ENCODE assay signal across 9 cellular contexts in the genomic region with DNA sequence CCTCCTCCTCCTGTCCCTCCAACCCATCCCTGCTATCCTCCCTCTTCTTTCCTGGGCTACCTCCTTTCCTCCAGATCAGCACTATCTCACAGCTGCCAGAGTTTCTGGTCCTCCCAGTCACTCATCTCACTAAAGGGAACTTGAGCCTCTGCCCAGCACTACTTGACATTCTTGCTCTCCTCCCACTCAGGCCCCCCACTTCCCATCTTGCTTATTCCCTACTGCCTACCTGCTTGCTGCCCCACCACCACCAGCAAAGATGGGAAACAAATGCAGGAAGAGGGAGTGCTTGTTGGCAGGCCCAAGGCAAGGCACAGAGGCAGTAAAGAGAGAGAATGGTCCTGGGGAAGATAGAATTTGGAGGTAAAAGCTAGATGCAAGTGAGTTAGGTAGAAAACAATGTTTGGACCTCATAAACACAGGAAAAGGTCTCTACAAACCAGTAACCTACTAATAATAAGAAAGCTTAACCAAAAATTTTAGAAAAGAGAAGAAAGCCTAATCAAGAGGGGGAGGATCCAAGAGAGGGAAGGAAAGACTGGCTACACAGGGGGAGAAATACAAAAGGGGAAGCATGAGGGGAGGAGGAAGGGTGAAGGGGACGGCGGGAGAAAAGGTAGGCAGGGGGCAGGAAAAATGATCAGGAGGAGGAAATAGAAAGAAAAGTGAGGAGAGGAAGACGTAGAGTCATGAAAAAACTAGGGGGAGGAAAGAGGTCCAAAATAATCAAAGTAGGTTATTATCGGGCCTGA.
A peak's percentile ranks its signal among the peaks of the same experiment; 100 is the strongest.
DNase-seq lines count a peak whose midpoint lies in the region; ATAC-seq and TF ChIP-seq lines count a peak whose summit lies in the region.
"Had no signal": no experiment of that assay in that cellular context is flagged by ENCODE, and none has a peak within 500 bp of the region (broad histone marks: within the 10 kb centered on the region; RNA-seq: fewer than 3 reads in every experiment).

No MANE protein-coding gene starts in this region.

- no peaks in the 10 kb centered on the region for H3K27me3 Mint-ChIP-seq in effector memory CD8-positive, alpha-beta T cell

- no peaks in the 10 kb centered on the region for H3K9me3 Mint-ChIP-seq in effector memory CD8-positive, alpha-beta T cell

- no peaks in the 10 kb centered on the region for H3K36me3 Mint-ChIP-seq in effector memory CD8-positive, alpha-beta T cell (ENCODE audit: insufficient read depth)

- peaks cover 25 to 37% of the 10 kb centered on the region in 2 donors for H3K4me1 Mint-ChIP-seq in effector memory CD8-positive, alpha-beta T cell (ENCODE audit: low read depth in 2 of 2)

- no peak for TF ChIP-seq EP300 in sigmoid colon (IDR thresholded peaks at IDR 0.05)

- H3K4me1 ChIP-seq in sigmoid colon = peaks cover 0 to 53% (median 38%) of the 10 kb centered on the region in 4 donors

- WGBS in sigmoid colon, 2 donors = 70 to 78% methylated on average over 4 of the region's 4 CpGs

- H3K27me3 ChIP-seq in sigmoid colon = no peaks in the 10 kb centered on the region

- peak overlapping the region; percentile 91 to 95 for H3K4me3 Mint-ChIP-seq in effector memory CD8-positive, alpha-beta T cell

- H3K27ac ChIP-seq in sigmoid colon = peak overlapping the region in 3 of 4 donors; percentile 84 to 89 (median 87)

- intact Hi-C loops in sigmoid colon (cut with DNase I) = loop anchor here (2.0 to 5.0 kb wide), 2 partner anchors 63 to 548 kb away; a partner anchor contains a TSS

- no peak for ATAC-seq in effector memory CD8-positive, alpha-beta T cell (replicated peaks)
- no peak for ATAC-seq in HG02763 (IDR thresholded peaks at IDR 0.05; ENCODE audit: unreplicated experiment)

- no peak for TF ChIP-seq CTCF in sigmoid colon (IDR thresholded peaks at IDR 0.05)

- H3K27ac Mint-ChIP-seq in effector memory CD8-positive, alpha-beta T cell = peak overlapping the region; percentile 91 to 92

- H3K4me3 ChIP-seq in sigmoid colon = no peak overlapping the region
- H3K4me3 ChIP-seq: lung had no signal

- DNase-seq in NOMO-1 treated with DMSO at 0.1 percent for 48 hours (lab: John Stamatoyannopoulos, UW; ENCODE audit: unreplicated experiment) (peak; percentile 16), NOMO-1 treated with dmso at 0.1 percent for 144 hours (lab: John Stamatoyannopoulos, UW; ENCODE audit: unreplicated experiment) (no peak), Kasumi-1 (lab: John Stamatoyannopoulos, UW) (peak; percentile 51 to 56), sigmoid colon (no peak), amygdala (lab: John Stamatoyannopoulos, UW) (no peak), cerebellar nuclear complex (lab: John Stamatoyannopoulos, UW) (no peak)
- DNase-seq in effector memory CD8-positive, alpha-beta T cell = no peak

- no peaks in the 10 kb centered on the region for H3K9me3 ChIP-seq in sigmoid colon

- H3K36me3 ChIP-seq in sigmoid colon = no peaks in the 10 kb centered on the region

- no peak for TF ChIP-seq POLR2A in sigmoid colon (IDR thresholded peaks at IDR 0.05)

Comparison
In these comparisons a context has a peak if more than half of its experiments do, and no peak if none do; other contexts are left out.
1. DNase-seq: peak in NOMO-1 treated with DMSO at 0.1 percent for 48 hours (single experiment) and Kasumi-1 (2 of 2); none in NOMO-1 treated with dmso at 0.1 percent for 144 hours (single experiment), effector memory CD8-positive, alpha-beta T cell (0 of 3), sigmoid colon (single experiment), amygdala (0 of 56) and cerebellar nuclear complex (0 of 2).